In the genomic region with DNA sequence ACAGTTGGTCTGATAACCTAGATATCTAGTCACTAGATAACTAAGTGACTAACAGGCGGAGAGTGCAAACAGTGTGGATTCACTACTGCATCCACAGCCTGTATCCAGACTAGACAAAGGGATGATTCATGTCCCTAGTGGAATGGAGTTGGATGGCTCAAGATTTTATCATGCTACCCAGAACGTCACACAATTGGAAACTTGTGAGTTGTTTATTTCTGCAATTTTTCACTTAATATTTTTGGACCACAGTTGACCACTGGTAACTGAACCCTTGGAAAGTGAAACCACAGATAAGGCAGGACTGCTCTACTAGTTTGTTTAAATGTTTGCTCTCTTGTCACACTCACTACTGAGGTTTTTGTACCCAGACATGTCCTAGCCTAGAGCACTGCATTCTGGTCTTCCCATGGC, we compare ENCODE assay signal across 17 cellular contexts.
DNase-seq lines count a peak whose midpoint lies in the region; ATAC-seq and TF ChIP-seq lines count a peak whose summit lies in the region.
"Had no signal": no experiment of that assay in that cellular context is flagged by ENCODE, and none has a peak within 500 bp of the region (broad histone marks: within the 10 kb centered on the region; RNA-seq: fewer than 3 reads in every experiment).

No MANE protein-coding gene starts in this region.

- H3K36me3 ChIP-seq in skeletal muscle satellite cell (ENCODE audit: insufficient read depth, low read length) = peaks cover 11% of the 10 kb centered on the region
- H3K36me3 ChIP-seq: heart left ventricle, transverse colon had no signal

- H3K27me3 Mint-ChIP-seq in activated CD8-positive, alpha-beta memory T cell treated with anti-CD3 and anti-CD28 coated beads, Interleukin-2, amount 10 ng/mL, durations not matched to agents 7 days and 5 days = no peaks in the 10 kb centered on the region

- H3K4me3 ChIP-seq in foreskin fibroblast (ENCODE audit: low read depth in 1 of 2, low read length in 2 of 2) (no peak overlapping the region), skeletal muscle satellite cell (ENCODE audit: low read length) (no peak overlapping the region)
- H3K4me3 ChIP-seq: heart left ventricle, transverse colon had no signal

- H3K9ac ChIP-seq in skeletal muscle satellite cell (ENCODE audit: low read depth, low read length) = no peak overlapping the region

- ATAC-seq in SK-N-SH treated with all-trans-retinoic acid at 6 μM for 48 hours = peak; percentile 22; the same call in 1 of the 3 replicates
- ATAC-seq in GM18868 (IDR thresholded peaks at IDR 0.05; ENCODE audit: unreplicated experiment) = no peak
- ATAC-seq in activated CD8-positive, alpha-beta memory T cell treated with anti-CD3 and anti-CD28 coated beads, Interleukin-2, amount 10 ng/mL, durations not matched to agents 7 days and 5 days = no peak
- ATAC-seq: heart left ventricle had no signal

- DNase-seq in GM03348 (ENCODE audit: low spot score) (peak; percentile 63), foreskin fibroblast (peak; percentile 54 to 71), NCI-H2227 treated with DMSO at 0.1 percent for 48 hours (lab: John Stamatoyannopoulos, UW) (no peak), GF-D8 (lab: John Stamatoyannopoulos, UW) (no peak)
- no peak for DNase-seq in activated CD8-positive, alpha-beta memory T cell treated with anti-CD3 and anti-CD28 coated beads, Interleukin-2, amount 10 ng/mL, durations not matched to agents 7 days and 5 days
- DNase-seq: activated CD8-positive, alpha-beta memory T cell treated with anti-CD3 and anti-CD28 coated beads for 24 hours; activated naive CD4-positive, alpha-beta T cell treated with Interleukin-2 at 50 U/mL for 16 hours; cortex of kidney; H7; heart left ventricle; NCI-H1048; stimulated activated CD8-positive, alpha-beta memory T cell treated with anti-CD3 and anti-CD28 coated beads, Interleukin-4, amount 100 ng/mL, for 48 hours; T1000; transverse colon had no signal

- H3K27me3 ChIP-seq in skeletal muscle satellite cell (ENCODE audit: control insufficient read depth, insufficient read depth, low read length) = no peaks in the 10 kb centered on the region
- H3K27me3 ChIP-seq: heart left ventricle, transverse colon had no signal

- no peak overlapping the region for H3K27ac Mint-ChIP-seq in activated CD8-positive, alpha-beta memory T cell treated with anti-CD3 and anti-CD28 coated beads, Interleukin-2, amount 10 ng/mL, durations not matched to agents 7 days and 5 days

- H3K4me3 Mint-ChIP-seq in activated CD8-positive, alpha-beta memory T cell treated with anti-CD3 and anti-CD28 coated beads, Interleukin-2, amount 10 ng/mL, durations not matched to agents 7 days and 5 days = no peak overlapping the region

- peaks cover 42% of the 10 kb centered on the region for H3K4me1 ChIP-seq in skeletal muscle satellite cell (ENCODE audit: control insufficient read depth, insufficient read depth, low read length)

- peak overlapping the region; percentile 39 for H3K4me2 ChIP-seq in skeletal muscle satellite cell (ENCODE audit: low read length)

- H3K9me3 Mint-ChIP-seq in activated CD8-positive, alpha-beta memory T cell treated with anti-CD3 and anti-CD28 coated beads, Interleukin-2, amount 10 ng/mL, durations not matched to agents 7 days and 5 days (ENCODE audit: low read depth) = no peaks in the 10 kb centered on the region

- CTCF ChIA-PET in activated CD8-positive, alpha-beta memory T cell treated with anti-CD3 and anti-CD28 coated beads, Interleukin-2, amount 10 ng/mL, durations not matched to agents 7 days and 5 days (lab: Charles Lee) = no interaction called here

- H3K36me3 Mint-ChIP-seq in activated CD8-positive, alpha-beta memory T cell treated with anti-CD3 and anti-CD28 coated beads, Interleukin-2, amount 10 ng/mL, durations not matched to agents 7 days and 5 days = peaks cover 28% of the 10 kb centered on the region

- peaks cover 55% of the 10 kb centered on the region for H3K4me1 Mint-ChIP-seq in activated CD8-positive, alpha-beta memory T cell treated with anti-CD3 and anti-CD28 coated beads, Interleukin-2, amount 10 ng/mL, durations not matched to agents 7 days and 5 days

- H3K9me3 ChIP-seq in skeletal muscle satellite cell (replicated peaks; ENCODE audit: low read length) = no peaks in the 10 kb centered on the region
- H3K9me3 ChIP-seq: heart left ventricle, transverse colon had no signal

- TF ChIP-seq CTCF in foreskin fibroblast (IDR thresholded peaks at IDR 0.05; ENCODE audit: low read depth, low read length) = no peak

TF ChIP-seq in SK-N-SH treated with all-trans-retinoic acid at 6 μM for 48 hours, 23 proteins besides CTCF, POLR2A, EP300 and RAD21:
- TF ChIP-seq GLIS3 (CRISPR knock-in tag; IDR thresholded peaks at IDR 0.05) (no peak), BACH2 (CRISPR knock-in tag; IDR thresholded peaks at IDR 0.05; ENCODE audit: borderline replicate concordance) (no peak), ESRRG (CRISPR knock-in tag; IDR thresholded peaks at IDR 0.05) (no peak), ZC3H10 (CRISPR knock-in tag; IDR thresholded peaks at IDR 0.05) (no peak), CSRNP3 (CRISPR knock-in tag; IDR thresholded peaks at IDR 0.05) (no peak), ZFP3 (CRISPR knock-in tag; IDR thresholded peaks at IDR 0.05) (no peak), OSR1 (CRISPR knock-in tag; IDR thresholded peaks at IDR 0.05) (no peak)
- TF ChIP-seq, protein P1, sequence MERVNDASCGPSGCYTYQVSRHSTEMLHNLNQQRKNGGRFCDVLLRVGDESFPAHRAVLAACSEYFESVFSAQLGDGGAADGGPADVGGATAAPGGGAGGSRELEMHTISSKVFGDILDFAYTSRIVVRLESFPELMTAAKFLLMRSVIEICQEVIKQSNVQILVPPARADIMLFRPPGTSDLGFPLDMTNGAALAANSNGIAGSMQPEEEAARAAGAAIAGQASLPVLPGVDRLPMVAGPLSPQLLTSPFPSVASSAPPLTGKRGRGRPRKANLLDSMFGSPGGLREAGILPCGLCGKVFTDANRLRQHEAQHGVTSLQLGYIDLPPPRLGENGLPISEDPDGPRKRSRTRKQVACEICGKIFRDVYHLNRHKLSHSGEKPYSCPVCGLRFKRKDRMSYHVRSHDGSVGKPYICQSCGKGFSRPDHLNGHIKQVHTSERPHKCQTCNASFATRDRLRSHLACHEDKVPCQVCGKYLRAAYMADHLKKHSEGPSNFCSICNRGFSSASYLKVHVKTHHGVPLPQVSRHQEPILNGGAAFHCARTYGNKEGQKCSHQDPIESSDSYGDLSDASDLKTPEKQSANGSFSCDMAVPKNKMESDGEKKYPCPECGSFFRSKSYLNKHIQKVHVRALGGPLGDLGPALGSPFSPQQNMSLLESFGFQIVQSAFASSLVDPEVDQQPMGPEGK (CRISPR knock-in tag; IDR thresholded peaks at IDR 0.05; ENCODE audit: borderline replicate concordance) = no peak

Comparison
In these comparisons a context has a peak if more than half of its experiments do, and no peak if none do; other contexts are left out.
1. DNase-seq: peak in GM03348 (single experiment) and foreskin fibroblast (2 of 2); none in NCI-H2227 treated with DMSO at 0.1 percent for 48 hours (single experiment), GF-D8 (single experiment) and activated CD8-positive, alpha-beta memory T cell treated with anti-CD3 and anti-CD28 coated beads, Interleukin-2, amount 10 ng/mL, durations not matched to agents 7 days and 5 days (single experiment).